13 cellular contexts compared by ENCODE assay signal in genomic region chr14:22265319-22266140, GRCh38.
DNase-seq lines count a peak whose midpoint lies in the region; ATAC-seq and TF ChIP-seq lines count a peak whose summit lies in the region.
"Had no signal": no experiment of that assay in that cellular context is flagged by ENCODE, and none has a peak within 500 bp of the region (broad histone marks: within the 10 kb centered on the region; RNA-seq: fewer than 3 reads in every experiment).

No MANE protein-coding gene starts in this region.

- H3K4me3 ChIP-seq in CD4-positive, CD25-positive, alpha-beta regulatory T cell (ENCODE audit: low read depth, low read length): no peak overlapping the region
- no peak overlapping the region for H3K4me3 ChIP-seq in lower lobe of right lung
- H3K4me3 ChIP-seq: mucosa of descending colon had no signal

- H3K4me1 Mint-ChIP-seq in CD4-positive, CD25-positive, alpha-beta regulatory T cell: peaks cover 0 to 8% (median 3%) of the 10 kb centered on the region in 4 donors
- peaks cover 21% of the 10 kb centered on the region for H3K4me1 Mint-ChIP-seq in HFFc6 (ENCODE audit: low read depth)
- H3K4me1 Mint-ChIP-seq in activated CD8-positive, alpha-beta T cell treated with anti-CD3 and anti-CD28 coated beads, Interleukin-2, amount 10 ng/mL, durations not matched to agents 7 days and 5 days (ENCODE audit: low read depth): peaks cover 6% of the 10 kb centered on the region
- H3K4me1 Mint-ChIP-seq in stimulated activated effector memory CD8-positive, alpha-beta T cell treated with anti-CD3 and anti-CD28 coated beads, Interleukin-12 subunit alpha, Interleukin-12 subunit beta, amount 100 ng/mL, for 72 hours: no peaks in the 10 kb centered on the region

- no peak overlapping the region for H3K27ac ChIP-seq in CD4-positive, CD25-positive, alpha-beta regulatory T cell (ENCODE audit: insufficient read depth, low read length, poor library complexity, severe bottlenecking)
- H3K27ac ChIP-seq in lower lobe of right lung: no peak overlapping the region

- no peaks in the 10 kb centered on the region for H3K27me3 Mint-ChIP-seq in CD4-positive, CD25-positive, alpha-beta regulatory T cell
- peaks cover 14% of the 10 kb centered on the region for H3K27me3 Mint-ChIP-seq in HFFc6 (ENCODE audit: insufficient read depth)
- no peaks in the 10 kb centered on the region for H3K27me3 Mint-ChIP-seq in activated CD8-positive, alpha-beta T cell treated with anti-CD3 and anti-CD28 coated beads, Interleukin-2, amount 10 ng/mL, durations not matched to agents 7 days and 5 days (ENCODE audit: low read depth)

- H3K4me1 ChIP-seq in CD4-positive, CD25-positive, alpha-beta regulatory T cell (ENCODE audit: control insufficient read depth, insufficient read depth, low read length, poor library complexity, severe bottlenecking): no peaks in the 10 kb centered on the region
- no peaks in the 10 kb centered on the region for H3K4me1 ChIP-seq in lower lobe of right lung

- H3K9me3 ChIP-seq in CD4-positive, CD25-positive, alpha-beta regulatory T cell (ENCODE audit: control insufficient read depth in 2 of 2, low read length in 2 of 2): no peaks in the 10 kb centered on the region
- H3K9me3 ChIP-seq in lower lobe of right lung: no peaks in the 10 kb centered on the region
- H3K9me3 ChIP-seq: mucosa of descending colon had no signal

- H3K36me3 Mint-ChIP-seq in CD4-positive, CD25-positive, alpha-beta regulatory T cell: no peaks in the 10 kb centered on the region
- H3K36me3 Mint-ChIP-seq in HFFc6 (ENCODE audit: low read depth): no peaks in the 10 kb centered on the region
- H3K36me3 Mint-ChIP-seq in activated CD8-positive, alpha-beta T cell treated with anti-CD3 and anti-CD28 coated beads, Interleukin-2, amount 10 ng/mL, durations not matched to agents 7 days and 5 days (ENCODE audit: low read depth): no peaks in the 10 kb centered on the region
- H3K36me3 Mint-ChIP-seq in stimulated activated effector memory CD8-positive, alpha-beta T cell treated with anti-CD3 and anti-CD28 coated beads, Interleukin-12 subunit alpha, Interleukin-12 subunit beta, amount 100 ng/mL, for 72 hours: no peaks in the 10 kb centered on the region

- POLR2A ChIA-PET in activated CD8-positive, alpha-beta T cell treated with anti-CD3 and anti-CD28 coated beads, Interleukin-2, amount 10 ng/mL, durations not matched to agents 7 days and 5 days (lab: Charles Lee): no interaction called here

- peaks cover 0 to 1% (median 0%) of the 10 kb centered on the region in 7 donors for H3K9me3 Mint-ChIP-seq in CD4-positive, CD25-positive, alpha-beta regulatory T cell
- H3K9me3 Mint-ChIP-seq in HFFc6: no peaks in the 10 kb centered on the region
- H3K9me3 Mint-ChIP-seq in activated CD8-positive, alpha-beta T cell treated with anti-CD3 and anti-CD28 coated beads, Interleukin-2, amount 10 ng/mL, durations not matched to agents 7 days and 5 days (ENCODE audit: insufficient read depth): no peaks in the 10 kb centered on the region
- H3K9me3 Mint-ChIP-seq in stimulated activated effector memory CD8-positive, alpha-beta T cell treated with anti-CD3 and anti-CD28 coated beads, Interleukin-12 subunit alpha, Interleukin-12 subunit beta, amount 100 ng/mL, for 72 hours: no peaks in the 10 kb centered on the region

- intact Hi-C loops in lower lobe of right lung (cut with DNase I): no loop called here

- H3K27me3 ChIP-seq in CD4-positive, CD25-positive, alpha-beta regulatory T cell (ENCODE audit: control insufficient read depth, insufficient read depth, low read length): no peaks in the 10 kb centered on the region
- H3K27me3 ChIP-seq in lower lobe of right lung (ENCODE audit: low read depth): no peaks in the 10 kb centered on the region

- H3K27ac Mint-ChIP-seq in CD4-positive, CD25-positive, alpha-beta regulatory T cell: peak overlapping the region in 2 of 3 donors; percentile 64 to 86
- H3K27ac Mint-ChIP-seq in HFFc6: no peak overlapping the region
- peak overlapping the region; percentile 64 for H3K27ac Mint-ChIP-seq in activated CD8-positive, alpha-beta T cell treated with anti-CD3 and anti-CD28 coated beads, Interleukin-2, amount 10 ng/mL, durations not matched to agents 7 days and 5 days
- H3K27ac Mint-ChIP-seq in stimulated activated effector memory CD8-positive, alpha-beta T cell treated with anti-CD3 and anti-CD28 coated beads, Interleukin-12 subunit alpha, Interleukin-12 subunit beta, amount 100 ng/mL, for 72 hours: no peak overlapping the region

- CTCF ChIA-PET in activated CD8-positive, alpha-beta T cell treated with anti-CD3 and anti-CD28 coated beads, Interleukin-2, amount 10 ng/mL, durations not matched to agents 7 days and 5 days (lab: Charles Lee): no interaction called here

- no peak for DNase-seq in CD4-positive, CD25-positive, alpha-beta regulatory T cell
- DNase-seq in HFFc6 (no peak), lower lobe of right lung (no peak)
- DNase-seq in activated CD8-positive, alpha-beta T cell treated with anti-CD3 and anti-CD28 coated beads, Interleukin-2, amount 10 ng/mL, durations not matched to agents 7 days and 5 days: no peak
- DNase-seq in stimulated activated CD8-positive, alpha-beta memory T cell treated with anti-CD3 and anti-CD28 coated beads, Interleukin-4, amount 100 ng/mL, for 48 hours: no peak
- DNase-seq in stimulated activated effector memory CD8-positive, alpha-beta T cell treated with anti-CD3 and anti-CD28 coated beads, Interleukin-12 subunit alpha, Interleukin-12 subunit beta, amount 100 ng/mL, for 72 hours (ENCODE audit: low spot score in 2 of 2): no peak
- DNase-seq: activated naive CD4-positive, alpha-beta T cell; GF-D8; NCI-H1930; stimulated activated CD4-positive, alpha-beta T cell treated with anti-CD3 and anti-CD28 coated beads, Interleukin-4, amount 100 ng/mL, for 24 hours had no signal

- no peaks in the 10 kb centered on the region for H3K36me3 ChIP-seq in CD4-positive, CD25-positive, alpha-beta regulatory T cell (ENCODE audit: control insufficient read depth, insufficient read depth, low read length)
- no peaks in the 10 kb centered on the region for H3K36me3 ChIP-seq in lower lobe of right lung

- TF ChIP-seq CTCF in HFFc6 (IDR thresholded peaks at IDR 0.05): peak; percentile 21; the same call in 1 of the 2 replicates
- no peak for TF ChIP-seq CTCF in lower lobe of right lung (IDR thresholded peaks at IDR 0.05)

- no peak for ATAC-seq in CD4-positive, CD25-positive, alpha-beta regulatory T cell (ENCODE audit: low read depth in 2 of 2)
- no peak for ATAC-seq in activated CD8-positive, alpha-beta T cell treated with anti-CD3 and anti-CD28 coated beads, Interleukin-2, amount 10 ng/mL, durations not matched to agents 7 days and 5 days
- ATAC-seq in lower lobe of right lung: peak; percentile 49 to 72
- ATAC-seq in HG02973 (IDR thresholded peaks at IDR 0.05; ENCODE audit: unreplicated experiment): no peak
- no peak for ATAC-seq in GM19452 (IDR thresholded peaks at IDR 0.05; ENCODE audit: unreplicated experiment)
- no peak for ATAC-seq in stimulated activated effector memory CD8-positive, alpha-beta T cell treated with anti-CD3 and anti-CD28 coated beads, Interleukin-12 subunit alpha, Interleukin-12 subunit beta, amount 100 ng/mL, for 72 hours
- ATAC-seq: mucosa of descending colon had no signal

- peak overlapping the region; percentile 41 to 73 (median 60) for H3K4me3 Mint-ChIP-seq in CD4-positive, CD25-positive, alpha-beta regulatory T cell
- H3K4me3 Mint-ChIP-seq in HFFc6: no peak overlapping the region
- peak overlapping the region; percentile 34 for H3K4me3 Mint-ChIP-seq in activated CD8-positive, alpha-beta T cell treated with anti-CD3 and anti-CD28 coated beads, Interleukin-2, amount 10 ng/mL, durations not matched to agents 7 days and 5 days
- H3K4me3 Mint-ChIP-seq in stimulated activated effector memory CD8-positive, alpha-beta T cell treated with anti-CD3 and anti-CD28 coated beads, Interleukin-12 subunit alpha, Interleukin-12 subunit beta, amount 100 ng/mL, for 72 hours: no peak overlapping the region

Comparison
In these comparisons a context has a peak if more than half of its experiments do, and no peak if none do; other contexts are left out.
1. ATAC-seq: peak in lower lobe of right lung (2 of 2); none in CD4-positive, CD25-positive, alpha-beta regulatory T cell (0 of 2), activated CD8-positive, alpha-beta T cell treated with anti-CD3 and anti-CD28 coated beads, Interleukin-2, amount 10 ng/mL, durations not matched to agents 7 days and 5 days (single experiment), HG02973 (single experiment), GM19452 (single experiment) and stimulated activated effector memory CD8-positive, alpha-beta T cell treated with anti-CD3 and anti-CD28 coated beads, Interleukin-12 subunit alpha, Interleukin-12 subunit beta, amount 100 ng/mL, for 72 hours (single experiment).
2. H3K27ac Mint-ChIP-seq: peak in CD4-positive, CD25-positive, alpha-beta regulatory T cell (2 of 3) and activated CD8-positive, alpha-beta T cell treated with anti-CD3 and anti-CD28 coated beads, Interleukin-2, amount 10 ng/mL, durations not matched to agents 7 days and 5 days (single experiment); none in HFFc6 (single experiment) and stimulated activated effector memory CD8-positive, alpha-beta T cell treated with anti-CD3 and anti-CD28 coated beads, Interleukin-12 subunit alpha, Interleukin-12 subunit beta, amount 100 ng/mL, for 72 hours (single experiment).
3. H3K4me3 Mint-ChIP-seq: peak in CD4-positive, CD25-positive, alpha-beta regulatory T cell (4 of 4) and activated CD8-positive, alpha-beta T cell treated with anti-CD3 and anti-CD28 coated beads, Interleukin-2, amount 10 ng/mL, durations not matched to agents 7 days and 5 days (single experiment); none in HFFc6 (single experiment) and stimulated activated effector memory CD8-positive, alpha-beta T cell treated with anti-CD3 and anti-CD28 coated beads, Interleukin-12 subunit alpha, Interleukin-12 subunit beta, amount 100 ng/mL, for 72 hours (single experiment).